9 cellular contexts compared by ENCODE assay signal in the genomic region with DNA sequence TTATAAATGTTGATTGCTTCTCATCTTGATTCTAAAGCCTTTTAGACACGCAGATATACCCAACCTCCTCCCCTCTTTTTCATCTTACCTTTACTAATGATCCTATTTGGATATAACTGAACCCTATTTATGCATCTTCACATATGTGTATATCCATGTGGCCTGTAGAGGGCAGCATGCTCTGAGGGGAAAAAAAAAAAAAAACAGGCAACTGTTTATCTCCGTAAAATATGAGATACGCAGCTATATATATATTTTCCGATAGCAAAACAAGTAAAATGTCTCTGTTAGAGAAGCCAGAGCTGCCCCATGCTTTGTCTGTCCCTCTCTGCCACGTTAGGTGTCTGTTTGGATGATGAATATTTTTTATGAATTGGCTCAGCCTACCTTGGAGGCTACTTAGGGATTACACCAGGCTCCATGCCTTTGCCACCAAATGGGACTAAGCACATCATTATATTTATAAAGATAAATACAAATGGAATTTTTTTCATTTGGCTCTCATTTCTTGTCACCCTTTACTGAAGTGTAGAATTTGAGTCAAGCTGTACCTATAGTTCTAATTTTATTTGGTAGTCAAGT.
DNase-seq lines count a peak whose midpoint lies in the region; ATAC-seq and TF ChIP-seq lines count a peak whose summit lies in the region.
"Had no signal": no experiment of that assay in that cellular context is flagged by ENCODE, and none has a peak within 500 bp of the region (broad histone marks: within the 10 kb centered on the region; RNA-seq: fewer than 3 reads in every experiment).

No MANE protein-coding gene starts in this region.

- intact Hi-C loops in CD4-positive, alpha-beta memory T cell (cut with micrococcal nuclease) = loop anchor here (10.0 kb wide), 2 partner anchors 795 to 1355 kb away; a partner anchor contains a TSS

- no peaks in the 10 kb centered on the region for H3K36me3 Mint-ChIP-seq in CD4-positive, alpha-beta memory T cell

- no peaks in the 10 kb centered on the region for H3K27me3 ChIP-seq in CD4-positive, alpha-beta memory T cell (ENCODE audit: insufficient read depth, low read length)
- no peaks in the 10 kb centered on the region for H3K27me3 ChIP-seq in OCI-LY1 (ENCODE audit: insufficient read depth, low read length)

- no peaks in the 10 kb centered on the region for H3K79me2 ChIP-seq in OCI-LY1 (ENCODE audit: insufficient read depth, low read length)

- CTCF ChIA-PET in CD4-positive, alpha-beta memory T cell (lab: Charles Lee; ENCODE audit: partially characterized antibody) = interaction anchor here (0.9 to 1.8 kb wide), 2 partner anchors 11 to 14 kb away, joined by 3 to 12 read pairs; no protein-coding TSS in a partner anchor

- ATAC-seq in GM18907 (IDR thresholded peaks at IDR 0.05; ENCODE audit: unreplicated experiment) (peak; percentile 80), HG03575 (IDR thresholded peaks at IDR 0.05; ENCODE audit: extremely low read depth, insufficient number of reproducible peaks, low FRiP score, unreplicated experiment) (peak; percentile 45)

- peak overlapping the region in 2 of 8 donors; percentile 1 to 37 for H3K4me3 Mint-ChIP-seq in CD4-positive, alpha-beta memory T cell

- no peaks in the 10 kb centered on the region for H4K20me1 ChIP-seq in OCI-LY1 (ENCODE audit: insufficient read depth, low read length)

- no peak overlapping the region; the same call in 1 of the 2 replicates for H3K4me2 ChIP-seq in OCI-LY1 (ENCODE audit: low read length)

- H3K9ac ChIP-seq in OCI-LY1 (ENCODE audit: low read length) = no peak overlapping the region

- H3K4me3 ChIP-seq in CD4-positive, alpha-beta memory T cell (ENCODE audit: low read length in 2 of 2) = no peak overlapping the region
- H3K4me3 ChIP-seq in OCI-LY1 (ENCODE audit: low read depth, low read length, poor library complexity, severe bottlenecking) = no peak overlapping the region
- H3K4me3 ChIP-seq: skin epidermis had no signal

- no peaks in the 10 kb centered on the region for H3K9me3 ChIP-seq in CD4-positive, alpha-beta memory T cell (ENCODE audit: control insufficient read depth in 1 of 2, low read length in 2 of 2)
- H3K9me3 ChIP-seq in OCI-LY1 (ENCODE audit: low read length) = no peaks in the 10 kb centered on the region

- TF ChIP-seq CTCF in OCI-LY1 (IDR thresholded peaks at IDR 0.05; ENCODE audit: low read length) = peak; percentile 97

- 0 out of 2 replicates have a peak, but pooled peaks cover 4% of the 10 kb centered on the region for H3F3A ChIP-seq in OCI-LY1 (ENCODE audit: insufficient read depth, low read length)

- H3K27ac Mint-ChIP-seq in CD4-positive, alpha-beta memory T cell = no peak overlapping the region

- no peak overlapping the region for H3K27ac ChIP-seq in CD4-positive, alpha-beta memory T cell (ENCODE audit: low read depth, low read length)
- H3K27ac ChIP-seq in OCI-LY1 (ENCODE audit: low read depth, low read length, poor library complexity, severe bottlenecking) = no peak overlapping the region
- H3K27ac ChIP-seq: skin epidermis had no signal

- no peaks in the 10 kb centered on the region for H3K9me2 ChIP-seq in OCI-LY1 (ENCODE audit: low read depth, low read length)

- peaks cover 0 to 4% (median 0%) of the 10 kb centered on the region in 8 donors for H3K9me3 Mint-ChIP-seq in CD4-positive, alpha-beta memory T cell

- POLR2A ChIA-PET in CD4-positive, alpha-beta memory T cell (lab: Charles Lee; ENCODE audit: partially characterized antibody) = no interaction called here

- peaks cover 8 to 17% (median 10%) of the 10 kb centered on the region in 4 donors for H3K4me1 Mint-ChIP-seq in CD4-positive, alpha-beta memory T cell

- H2AFZ ChIP-seq in OCI-LY1 (ENCODE audit: low read length) = no peak overlapping the region

- peak in 3 of 5 donors; percentile 5 to 12 (median 9) for DNase-seq in CD4-positive, alpha-beta memory T cell
- DNase-seq in dermis blood vessel endothelial cell (peak; percentile 60), midbrain (lab: John Stamatoyannopoulos, UW) (peak; percentile 25)
- no peak for DNase-seq in stimulated activated CD4-positive, alpha-beta T cell treated with anti-CD3 and anti-CD28 coated beads, Interleukin-4, amount 100 ng/mL, for 24 hours
- no peak for DNase-seq in activated naive CD4-positive, alpha-beta T cell treated with anti-CD3 and anti-CD28 coated beads, Interleukin-2, amount 50 U/mL, for 16 hours

- peaks cover 6% of the 10 kb centered on the region for H3K4me1 ChIP-seq in CD4-positive, alpha-beta memory T cell (ENCODE audit: insufficient read depth, low read length)
- H3K4me1 ChIP-seq in OCI-LY1 (ENCODE audit: insufficient read depth, low read length, severe bottlenecking) = no peaks in the 10 kb centered on the region

- H3K27me3 Mint-ChIP-seq in CD4-positive, alpha-beta memory T cell = peaks cover under 1 to 2% of the 10 kb centered on the region in 2 donors

- no peaks in the 10 kb centered on the region for H3K36me3 ChIP-seq in CD4-positive, alpha-beta memory T cell (ENCODE audit: insufficient read depth, low read length)
- H3K36me3 ChIP-seq in OCI-LY1 (ENCODE audit: insufficient read depth, low read length) = peaks cover 13% of the 10 kb centered on the region; the same call in 1 of the 2 replicates

Comparison
In these comparisons a context has a peak if more than half of its experiments do, and no peak if none do; other contexts are left out.
1. DNase-seq: peak in CD4-positive, alpha-beta memory T cell (3 of 5), dermis blood vessel endothelial cell (single experiment) and midbrain (single experiment); none in stimulated activated CD4-positive, alpha-beta T cell treated with anti-CD3 and anti-CD28 coated beads, Interleukin-4, amount 100 ng/mL, for 24 hours (single experiment) and activated naive CD4-positive, alpha-beta T cell treated with anti-CD3 and anti-CD28 coated beads, Interleukin-2, amount 50 U/mL, for 16 hours (single experiment).